ENCODE assay signal across 1 cellular context in genomic region chr17:39547713-39548478, GRCh38.
TF ChIP-seq lines count a peak whose summit lies in the region.

No MANE protein-coding gene starts in this region.

TF ChIP-seq in HepG2, 621 proteins besides CTCF, POLR2A, EP300 and RAD21 (continued from another document and continues in another):
- TF ChIP-seq, protein P1, sequence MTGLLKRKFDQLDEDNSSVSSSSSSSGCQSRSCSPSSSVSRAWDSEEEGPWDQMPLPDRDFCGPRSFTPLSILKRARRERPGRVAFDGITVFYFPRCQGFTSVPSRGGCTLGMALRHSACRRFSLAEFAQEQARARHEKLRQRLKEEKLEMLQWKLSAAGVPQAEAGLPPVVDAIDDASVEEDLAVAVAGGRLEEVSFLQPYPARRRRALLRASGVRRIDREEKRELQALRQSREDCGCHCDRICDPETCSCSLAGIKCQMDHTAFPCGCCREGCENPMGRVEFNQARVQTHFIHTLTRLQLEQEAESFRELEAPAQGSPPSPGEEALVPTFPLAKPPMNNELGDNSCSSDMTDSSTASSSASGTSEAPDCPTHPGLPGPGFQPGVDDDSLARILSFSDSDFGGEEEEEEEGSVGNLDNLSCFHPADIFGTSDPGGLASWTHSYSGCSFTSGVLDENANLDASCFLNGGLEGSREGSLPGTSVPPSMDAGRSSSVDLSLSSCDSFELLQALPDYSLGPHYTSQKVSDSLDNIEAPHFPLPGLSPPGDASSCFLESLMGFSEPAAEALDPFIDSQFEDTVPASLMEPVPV (CRISPR knock-in tag; IDR thresholded peaks at IDR 0.05), result no peak
- TF ChIP-seq FOXM1 (CRISPR knock-in tag; IDR thresholded peaks at IDR 0.05), result no peak
- 0 out of 2 replicates have a peak, but pooled peaks have one; percentile 20 for TF ChIP-seq CBX5 (CRISPR knock-in tag; IDR thresholded peaks at IDR 0.05; ENCODE audit: borderline replicate concordance)
- TF ChIP-seq ZFP82 (CRISPR knock-in tag; IDR thresholded peaks at IDR 0.05; ENCODE audit: borderline replicate concordance), result no peak
- TF ChIP-seq CEBPB (IDR thresholded peaks at IDR 0.05; ENCODE audit: borderline replicate concordance, low read depth, low read length), result no peak
- TF ChIP-seq ZNF263 (CRISPR knock-in tag; IDR thresholded peaks at IDR 0.05), result peak; percentile 68; the same call in 1 of the 2 replicates
- 0 out of 2 replicates have a peak, but pooled peaks have one; percentile 18 for TF ChIP-seq NFYB (CRISPR knock-in tag; IDR thresholded peaks at IDR 0.05)
- TF ChIP-seq ZNF143 (CRISPR knock-in tag; IDR thresholded peaks at IDR 0.05), result no peak
- TF ChIP-seq RNF2 (conservative IDR thresholded peaks at IDR 0.05; ENCODE audit: low read depth), result no peak
- TF ChIP-seq HNF4A (CRISPR knock-in tag; IDR thresholded peaks at IDR 0.05), result no peak
- TF ChIP-seq ASH2L (IDR thresholded peaks at IDR 0.05; ENCODE audit: insufficient read length, low read depth, low read length), result no peak
- TF ChIP-seq HIVEP1 (CRISPR knock-in tag; IDR thresholded peaks at IDR 0.05), result no peak
- TF ChIP-seq ZNF784 (CRISPR knock-in tag; IDR thresholded peaks at IDR 0.05; ENCODE audit: borderline replicate concordance), result peak; percentile 59; the same call in 1 of the 2 replicates
- no peak for TF ChIP-seq NFE2L1 (CRISPR knock-in tag; IDR thresholded peaks at IDR 0.05; ENCODE audit: borderline replicate concordance)
- TF ChIP-seq, protein P2, sequence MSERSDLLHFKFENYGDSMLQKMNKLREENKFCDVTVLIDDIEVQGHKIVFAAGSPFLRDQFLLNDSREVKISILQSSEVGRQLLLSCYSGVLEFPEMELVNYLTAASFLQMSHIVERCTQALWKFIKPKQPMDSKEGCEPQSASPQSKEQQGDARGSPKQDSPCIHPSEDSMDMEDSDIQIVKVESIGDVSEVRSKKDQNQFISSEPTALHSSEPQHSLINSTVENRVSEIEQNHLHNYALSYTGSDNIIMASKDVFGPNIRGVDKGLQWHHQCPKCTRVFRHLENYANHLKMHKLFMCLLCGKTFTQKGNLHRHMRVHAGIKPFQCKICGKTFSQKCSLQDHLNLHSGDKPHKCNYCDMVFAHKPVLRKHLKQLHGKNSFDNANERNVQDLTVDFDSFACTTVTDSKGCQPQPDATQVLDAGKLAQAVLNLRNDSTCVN (CRISPR knock-in tag; IDR thresholded peaks at IDR 0.05; ENCODE audit: borderline replicate concordance), result 0 out of 2 replicates have a peak, but pooled peaks have one; percentile 13
- TF ChIP-seq SALL1 (CRISPR knock-in tag; IDR thresholded peaks at IDR 0.05), result 0 out of 2 replicates have a peak, but pooled peaks have one; percentile 21
- TF ChIP-seq YY1 (IDR thresholded peaks at IDR 0.05; ENCODE audit: insufficient read depth, insufficient replicate concordance, low read depth, low read length), result peak; percentile 21
- TF ChIP-seq GABPA (IDR thresholded peaks at IDR 0.05; ENCODE audit: low read depth, low read length), result no peak
- no peak for TF ChIP-seq GABPA (CRISPR knock-in tag; IDR thresholded peaks at IDR 0.05; ENCODE audit: low read depth)
- no peak for TF ChIP-seq ZFP90 (CRISPR knock-in tag; IDR thresholded peaks at IDR 0.05; ENCODE audit: borderline replicate concordance)
- TF ChIP-seq NR2C2 (CRISPR knock-in tag; IDR thresholded peaks at IDR 0.05; ENCODE audit: borderline replicate concordance), result no peak
- no peak for TF ChIP-seq ZBTB25 (CRISPR knock-in tag; IDR thresholded peaks at IDR 0.05)
- TF ChIP-seq, protein P3, sequence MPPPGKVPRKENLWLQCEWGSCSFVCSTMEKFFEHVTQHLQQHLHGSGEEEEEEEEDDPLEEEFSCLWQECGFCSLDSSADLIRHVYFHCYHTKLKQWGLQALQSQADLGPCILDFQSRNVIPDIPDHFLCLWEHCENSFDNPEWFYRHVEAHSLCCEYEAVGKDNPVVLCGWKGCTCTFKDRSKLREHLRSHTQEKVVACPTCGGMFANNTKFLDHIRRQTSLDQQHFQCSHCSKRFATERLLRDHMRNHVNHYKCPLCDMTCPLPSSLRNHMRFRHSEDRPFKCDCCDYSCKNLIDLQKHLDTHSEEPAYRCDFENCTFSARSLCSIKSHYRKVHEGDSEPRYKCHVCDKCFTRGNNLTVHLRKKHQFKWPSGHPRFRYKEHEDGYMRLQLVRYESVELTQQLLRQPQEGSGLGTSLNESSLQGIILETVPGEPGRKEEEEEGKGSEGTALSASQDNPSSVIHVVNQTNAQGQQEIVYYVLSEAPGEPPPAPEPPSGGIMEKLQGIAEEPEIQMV (CRISPR knock-in tag; IDR thresholded peaks at IDR 0.05; ENCODE audit: low read depth), result no peak
- no peak for TF ChIP-seq ZNF564 (CRISPR knock-in tag; IDR thresholded peaks at IDR 0.05)
- TF ChIP-seq, protein P4, sequence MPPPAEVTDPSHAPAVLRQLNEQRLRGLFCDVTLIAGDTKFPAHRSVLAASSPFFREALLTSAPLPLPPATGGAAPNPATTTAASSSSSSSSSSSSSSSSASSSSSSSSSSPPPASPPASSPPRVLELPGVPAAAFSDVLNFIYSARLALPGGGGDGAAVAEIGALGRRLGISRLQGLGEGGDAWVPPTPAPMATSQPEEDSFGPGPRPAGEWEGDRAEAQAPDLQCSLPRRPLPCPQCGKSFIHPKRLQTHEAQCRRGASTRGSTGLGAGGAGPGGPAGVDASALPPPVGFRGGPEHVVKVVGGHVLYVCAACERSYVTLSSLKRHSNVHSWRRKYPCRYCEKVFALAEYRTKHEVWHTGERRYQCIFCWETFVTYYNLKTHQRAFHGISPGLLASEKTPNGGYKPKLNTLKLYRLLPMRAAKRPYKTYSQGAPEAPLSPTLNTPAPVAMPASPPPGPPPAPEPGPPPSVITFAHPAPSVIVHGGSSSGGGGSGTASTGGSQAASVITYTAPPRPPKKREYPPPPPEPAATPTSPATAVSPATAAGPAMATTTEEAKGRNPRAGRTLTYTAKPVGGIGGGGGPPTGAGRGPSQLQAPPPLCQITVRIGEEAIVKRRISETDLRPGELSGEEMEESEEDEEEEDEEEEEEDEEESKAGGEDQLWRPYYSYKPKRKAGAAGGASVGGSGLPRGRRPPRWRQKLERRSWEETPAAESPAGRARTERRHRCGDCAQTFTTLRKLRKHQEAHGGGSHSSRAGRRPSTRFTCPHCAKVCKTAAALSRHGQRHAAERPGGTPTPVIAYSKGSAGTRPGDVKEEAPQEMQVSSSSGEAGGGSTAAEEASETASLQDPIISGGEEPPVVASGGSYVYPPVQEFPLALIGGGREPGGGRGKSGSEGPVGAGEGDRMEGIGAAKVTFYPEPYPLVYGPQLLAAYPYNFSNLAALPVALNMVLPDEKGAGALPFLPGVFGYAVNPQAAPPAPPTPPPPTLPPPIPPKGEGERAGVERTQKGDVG (CRISPR knock-in tag; IDR thresholded peaks at IDR 0.05; ENCODE audit: borderline replicate concordance), result no peak
- no peak for TF ChIP-seq GPBP1L1 (CRISPR knock-in tag; IDR thresholded peaks at IDR 0.05)
- TF ChIP-seq, protein P5, sequence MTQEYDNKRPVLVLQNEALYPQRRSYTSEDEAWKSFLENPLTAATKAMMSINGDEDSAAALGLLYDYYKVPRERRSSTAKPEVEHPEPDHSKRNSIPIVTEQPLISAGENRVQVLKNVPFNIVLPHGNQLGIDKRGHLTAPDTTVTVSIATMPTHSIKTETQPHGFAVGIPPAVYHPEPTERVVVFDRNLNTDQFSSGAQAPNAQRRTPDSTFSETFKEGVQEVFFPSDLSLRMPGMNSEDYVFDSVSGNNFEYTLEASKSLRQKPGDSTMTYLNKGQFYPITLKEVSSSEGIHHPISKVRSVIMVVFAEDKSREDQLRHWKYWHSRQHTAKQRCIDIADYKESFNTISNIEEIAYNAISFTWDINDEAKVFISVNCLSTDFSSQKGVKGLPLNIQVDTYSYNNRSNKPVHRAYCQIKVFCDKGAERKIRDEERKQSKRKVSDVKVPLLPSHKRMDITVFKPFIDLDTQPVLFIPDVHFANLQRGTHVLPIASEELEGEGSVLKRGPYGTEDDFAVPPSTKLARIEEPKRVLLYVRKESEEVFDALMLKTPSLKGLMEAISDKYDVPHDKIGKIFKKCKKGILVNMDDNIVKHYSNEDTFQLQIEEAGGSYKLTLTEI (CRISPR knock-in tag; conservative IDR thresholded peaks at IDR 0.05), result no peak
- TF ChIP-seq LCORL (IDR thresholded peaks at IDR 0.05), result no peak
- no peak for TF ChIP-seq LCORL (CRISPR knock-in tag; IDR thresholded peaks at IDR 0.05)
- TF ChIP-seq MEIS2 (CRISPR knock-in tag; IDR thresholded peaks at IDR 0.05), result no peak
- TF ChIP-seq ZNF318 (CRISPR knock-in tag; IDR thresholded peaks at IDR 0.05), result no peak
- no peak for TF ChIP-seq MIER3 (CRISPR knock-in tag; IDR thresholded peaks at IDR 0.05; ENCODE audit: borderline replicate concordance)
- peak; percentile 31 to 37; a peak in 2 of 4 replicates for TF ChIP-seq HMGXB4 (CRISPR knock-in tag; IDR thresholded peaks at IDR 0.05; ENCODE audit: borderline replicate concordance in 1 of 2, low read depth in 1 of 2)
